8 cellular contexts compared by ENCODE assay signal in the genomic region with DNA sequence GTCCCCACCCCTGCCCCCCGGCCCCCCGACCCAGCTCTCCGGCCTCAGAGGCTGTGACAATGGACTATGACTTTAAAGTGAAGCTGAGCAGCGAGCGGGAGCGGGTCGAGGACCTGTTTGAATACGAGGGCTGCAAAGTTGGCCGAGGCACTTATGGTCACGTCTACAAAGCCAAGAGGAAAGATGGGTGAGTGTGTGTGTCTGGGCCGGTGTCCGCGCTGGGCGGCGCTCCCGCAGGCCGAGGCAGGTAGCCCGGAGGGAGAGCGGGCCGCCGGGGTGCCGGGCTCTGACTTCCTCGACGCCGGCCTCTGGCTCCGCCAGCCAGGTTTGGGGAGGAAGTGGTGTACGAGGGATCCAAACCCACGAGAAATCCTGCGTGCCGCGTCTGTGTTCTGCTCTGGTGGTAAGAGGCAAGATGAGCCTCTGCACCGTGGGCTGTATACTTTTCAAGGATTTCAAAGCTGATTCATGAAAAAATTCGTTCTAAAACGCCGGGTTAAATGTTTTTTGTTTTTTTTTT. TPM values are rescaled to one million over a fixed set of nuclear protein-coding genes. Genes with fewer than 3 reads are reported as not detected.
DNase-seq lines count a peak whose midpoint lies in the region; ATAC-seq, FAIRE-seq and TF ChIP-seq lines count a peak whose summit lies in the region.

No MANE protein-coding gene starts in this region.

- H3K27ac ChIP-seq in CD8-positive, alpha-beta T cell (ENCODE audit: low read depth, low read length) = no peak overlapping the region
- H3K27ac ChIP-seq in pancreas = peak overlapping the region; percentile 84 to 93 (median 90)
- peak overlapping the region; percentile 95 for H3K27ac ChIP-seq in upper lobe of right lung

- no peaks in the 10 kb centered on the region for H3K9me3 ChIP-seq in CD8-positive, alpha-beta T cell (ENCODE audit: low read length)
- H3K9me3 ChIP-seq in pancreas (no peaks in the 10 kb centered on the region), upper lobe of right lung (no peaks in the 10 kb centered on the region)

- 0% methylated on average over 35 of the region's 35 CpGs for WGBS in pancreas, 2 donors

- intact Hi-C loops in CD8-positive, alpha-beta T cell (cut with DNase I, micrococcal nuclease) = loop anchor here (1.0 to 10.0 kb wide), 11 partner anchors 32 to 1370 kb away; partner anchors contain the start of genes RNF6 (in 2 of the 2), GTF3A (in 1 of the 2), LNX2 (in 1 of the 2) and MTIF3 (in 1 of the 2)
- intact Hi-C loops in Right ventricle myocardium inferior (cut with DNase I) (loop anchor here (10.0 kb wide), 1 partner anchor 70 kb away; no protein-coding TSS in a partner anchor), pancreas (cut with DNase I) (no loop called here), upper lobe of right lung (cut with DNase I) (no loop called here)

- H3K27me3 ChIP-seq in CD8-positive, alpha-beta T cell (ENCODE audit: insufficient read depth, low read length) = no peaks in the 10 kb centered on the region
- no peaks in the 10 kb centered on the region for H3K27me3 ChIP-seq in pancreas
- no peaks in the 10 kb centered on the region for H3K27me3 ChIP-seq in upper lobe of right lung

- H3K4me1 ChIP-seq in CD8-positive, alpha-beta T cell (ENCODE audit: insufficient read depth, low read length) = peaks cover 27% of the 10 kb centered on the region
- H3K4me1 ChIP-seq in pancreas = peaks cover 0 to 13% (median 13%) of the 10 kb centered on the region in 3 donors
- peaks cover 20% of the 10 kb centered on the region for H3K4me1 ChIP-seq in upper lobe of right lung

- peak; percentile 17 to 76 (median 54) for DNase-seq in CD8-positive, alpha-beta T cell
- peak; percentile 48 for DNase-seq in RPMI8226
- peak; percentile 46 for DNase-seq in activated naive CD4-positive, alpha-beta T cell treated with anti-CD3 and anti-CD28 coated beads, Interleukin-2, amount 50 U/mL, for 16 hours
- peak; percentile 87 for DNase-seq in Right ventricle myocardium inferior (ENCODE audit: missing footprints)
- DNase-seq in pancreas = peak; percentile 60 to 85 (median 70)
- peak; percentile 85 for DNase-seq in upper lobe of right lung

- peak overlapping the region; percentile 85 for H3K27ac Mint-ChIP-seq in CD8-positive, alpha-beta T cell

- H3K4me1 Mint-ChIP-seq in CD8-positive, alpha-beta T cell (ENCODE audit: low read depth) = peaks cover 40% of the 10 kb centered on the region

- no peak for TF ChIP-seq CTCF in CD8-positive, alpha-beta T cell (IDR thresholded peaks at IDR 0.05)
- no peak for TF ChIP-seq CTCF in pancreas (IDR thresholded peaks at IDR 0.05)
- TF ChIP-seq CTCF in upper lobe of right lung (IDR thresholded peaks at IDR 0.05) = peak; percentile 8

- CTCF ChIA-PET in CD8-positive, alpha-beta T cell (lab: Charles Lee) = interaction anchor here (1.2 kb wide), 1 partner anchor 28 kb away, joined by 4 read pairs; no protein-coding TSS in a partner anchor

- ATAC-seq in CD8-positive, alpha-beta T cell = peak; percentile 47
- peak; percentile 39 for ATAC-seq in GM19438 (IDR thresholded peaks at IDR 0.05; ENCODE audit: low read depth, unreplicated experiment)
- peak; percentile 20 for ATAC-seq in HG03469 (IDR thresholded peaks at IDR 0.05; ENCODE audit: unreplicated experiment)
- peak; percentile 53 for ATAC-seq in Right ventricle myocardium inferior
- peak; percentile 77 to 84 (median 78) for ATAC-seq in pancreas
- ATAC-seq in upper lobe of right lung = peak; percentile 74

- POLR2A ChIA-PET in CD8-positive, alpha-beta T cell (lab: Charles Lee) = interaction anchor here (5.6 kb wide), 1 partner anchor 32 kb away, joined by 25 read pairs; the partner anchor contains the start of gene RNF6

- H3K36me3 Mint-ChIP-seq in CD8-positive, alpha-beta T cell = peaks cover 6% of the 10 kb centered on the region

- no peaks in the 10 kb centered on the region for H3K36me3 ChIP-seq in CD8-positive, alpha-beta T cell (ENCODE audit: insufficient read depth, low read length)
- H3K36me3 ChIP-seq in pancreas (no peaks in the 10 kb centered on the region), upper lobe of right lung (no peaks in the 10 kb centered on the region)

- H3K4me3 Mint-ChIP-seq in CD8-positive, alpha-beta T cell = peak overlapping the region; percentile 90

- no peak for FAIRE-seq in pancreas (lab: Jason Lieb, UNC)

- H3K27me3 Mint-ChIP-seq in CD8-positive, alpha-beta T cell (ENCODE audit: low read depth) = peaks cover 2% of the 10 kb centered on the region

- H3K9me3 Mint-ChIP-seq in CD8-positive, alpha-beta T cell = no peaks in the 10 kb centered on the region

- peak overlapping the region; percentile 100 for H3K4me3 ChIP-seq in CD8-positive, alpha-beta T cell (ENCODE audit: low read depth, low read length)
- H3K4me3 ChIP-seq in pancreas (peak overlapping the region; percentile 78 to 96 (median 88)), upper lobe of right lung (peak overlapping the region; percentile 81)

RNA-seq across cellular contexts. Expression of gene CDK8, which starts 0.7 kb away (rescaled TPM):
- total RNA-seq in CD8-positive, alpha-beta T cell = 1 to 10 TPM; 4.9 to 5.3 TPM
- total RNA-seq in Right ventricle myocardium inferior = 10.3 TPM
- 10 to 100 TPM in 3 of 6 donors, 1 to 10 TPM in 3; 7.3 to 12.5 (median 9.9) TPM for total RNA-seq in pancreas
- 10 to 100 TPM in 1 of 2 donors, 1 to 10 TPM in 1; 9.2 to 11.4 TPM for polyA plus RNA-seq in pancreas
- 11.2 TPM for total RNA-seq in upper lobe of right lung

RNA-seq across cellular contexts. Expression of gene RNF6, which starts 32.5 kb away (rescaled TPM):
- total RNA-seq in CD8-positive, alpha-beta T cell = 10 to 100 TPM; 50.3 to 55.0 TPM
- 19.7 TPM for total RNA-seq in Right ventricle myocardium inferior
- total RNA-seq in pancreas = 10 to 100 TPM in 4 of 6 donors, 1 to 10 TPM in 2; 8.6 to 17.2 (median 11.7) TPM
- 10 to 100 TPM in 1 of 2 donors, 1 to 10 TPM in 1; 5.9 to 14.5 TPM for polyA plus RNA-seq in pancreas
- total RNA-seq in upper lobe of right lung = 29.5 TPM

Comparison
In these comparisons a context has a peak if more than half of its experiments do, and no peak if none do; other contexts are left out.
1. ATAC-seq: peak in every context shown above with its lines; median percentile 78 in pancreas; 74 in upper lobe of right lung; 53 in Right ventricle myocardium inferior; 47 in CD8-positive, alpha-beta T cell; 39 in GM19438; 20 in HG03469.
2. intact Hi-C loops: an anchor here in CD8-positive, alpha-beta T cell (1.0 to 10.0 kb wide) and Right ventricle myocardium inferior (10.0 kb wide); none called in pancreas and upper lobe of right lung.